Comparison of ENCODE assay signal across 20 cellular contexts in genomic region chr7:76328390-76328789, GRCh38. TPM values are rescaled to one million over a fixed set of nuclear protein-coding genes. Genes with fewer than 3 reads are reported as not detected.
DNase-seq lines count a peak whose midpoint lies in the region; ATAC-seq and TF ChIP-seq lines count a peak whose summit lies in the region.
"Had no signal": no experiment of that assay in that cellular context is flagged by ENCODE, and none has a peak within 500 bp of the region (broad histone marks: within the 10 kb centered on the region; RNA-seq: fewer than 3 reads in every experiment).

No MANE protein-coding gene starts in this region.

- no peaks in the 10 kb centered on the region for H3K9me3 ChIP-seq in subcutaneous abdominal adipose tissue (ENCODE audit: control insufficient read depth in 5 of 5, low read length in 5 of 5)
- H3K9me3 ChIP-seq: body of pancreas, heart left ventricle, thyroid gland had no signal

- no peak for ATAC-seq in stimulated activated naive CD8-positive, alpha-beta T cell treated with anti-CD3 and anti-CD28 coated beads, Interleukin-15, amount 100 ng/mL, for 72 hours
- no peak for ATAC-seq in GM19351 (IDR thresholded peaks at IDR 0.05; ENCODE audit: unreplicated experiment)
- ATAC-seq: body of pancreas had no signal

- no peak for DNase-seq in stimulated activated naive CD8-positive, alpha-beta T cell treated with anti-CD3 and anti-CD28 coated beads, Interleukin-15, amount 100 ng/mL, for 72 hours
- DNase-seq in NB4 (ENCODE audit: low read depth) (no peak), head of caudate nucleus (peak in 22 of 42 donors; percentile 31 to 71 (median 49)), cerebellum (ENCODE audit: low spot score) (no peak), GM19240 (ENCODE audit: insufficient read length, low spot score) (no peak)
- DNase-seq: activated CD8-positive, alpha-beta memory T cell treated with anti-CD3 and anti-CD28 coated beads, Interleukin-2, amount 50 U/mL, for 48 hours; activated naive CD4-positive, alpha-beta T cell treated with anti-CD3 and anti-CD28 coated beads, Interleukin-2, amount 50 U/mL, for 16 hours; body of pancreas; DMS 273 treated with DMSO at 0.1 percent for 48 hours; heart left ventricle; mammary epithelial cell; naive thymus-derived CD8-positive, alpha-beta T cell; NCI-H1417 treated with DMSO at 0.1 percent for 48 hours; NCI-H2171; NCI-H69; thyroid gland had no signal

- H3K4me1 ChIP-seq in subcutaneous abdominal adipose tissue (ENCODE audit: control insufficient read depth in 5 of 5, insufficient read depth in 5 of 5, low read length in 5 of 5): peaks cover 5 to 72% (median 56%) of the 10 kb centered on the region in 5 donors

- intact Hi-C loops in head of caudate nucleus (cut with DNase I): no loop called here

- peaks cover 12 to 70% (median 44%) of the 10 kb centered on the region in 5 donors for H3K36me3 ChIP-seq in subcutaneous abdominal adipose tissue (ENCODE audit: control insufficient read depth in 5 of 5, insufficient read depth in 5 of 5, low read length in 5 of 5)

- H3K27ac Mint-ChIP-seq in stimulated activated naive CD8-positive, alpha-beta T cell treated with anti-CD3 and anti-CD28 coated beads, Interleukin-15, Interleukin-2, amounts not matched to agents 100 ng/mL and 50 ng/mL, for 24 hours: peak overlapping the region; percentile 36
- peak overlapping the region in 1 of 2 donors; percentile 47 for H3K27ac Mint-ChIP-seq in stimulated activated naive CD8-positive, alpha-beta T cell treated with anti-CD3 and anti-CD28 coated beads, Interleukin-15, amount 100 ng/mL, for 72 hours
- H3K27ac Mint-ChIP-seq: T-helper 2 cell treated with Interferon-gamma antibody and Interleukin-4, amounts not matched to agents 5 μg/mL and 100 μg/mL, for 36 hours had no signal

- no peaks in the 10 kb centered on the region for H3K9me3 Mint-ChIP-seq in stimulated activated naive CD8-positive, alpha-beta T cell treated with anti-CD3 and anti-CD28 coated beads, Interleukin-15, Interleukin-2, amounts not matched to agents 100 ng/mL and 50 ng/mL, for 24 hours
- no peaks in the 10 kb centered on the region for H3K9me3 Mint-ChIP-seq in stimulated activated naive CD8-positive, alpha-beta T cell treated with anti-CD3 and anti-CD28 coated beads, Interleukin-15, amount 100 ng/mL, for 72 hours
- H3K9me3 Mint-ChIP-seq: naive thymus-derived CD8-positive, alpha-beta T cell; T-helper 2 cell treated with Interferon-gamma antibody and Interleukin-4, amounts not matched to agents 5 μg/mL and 100 μg/mL, for 36 hours had no signal

- TF ChIP-seq POLR2A in NB4 (IDR thresholded peaks at IDR 0.05; ENCODE audit: extremely low read depth, insufficient read length): peak; percentile 15

- H3K9ac ChIP-seq in subcutaneous abdominal adipose tissue (ENCODE audit: low read length in 5 of 5): no peak overlapping the region

- H3K4me3 Mint-ChIP-seq in stimulated activated naive CD8-positive, alpha-beta T cell treated with anti-CD3 and anti-CD28 coated beads, Interleukin-15, Interleukin-2, amounts not matched to agents 100 ng/mL and 50 ng/mL, for 24 hours: no peak overlapping the region
- H3K4me3 Mint-ChIP-seq in stimulated activated naive CD8-positive, alpha-beta T cell treated with anti-CD3 and anti-CD28 coated beads, Interleukin-15, amount 100 ng/mL, for 72 hours: no peak overlapping the region
- H3K4me3 Mint-ChIP-seq: T-helper 2 cell treated with Interferon-gamma antibody and Interleukin-4, amounts not matched to agents 5 μg/mL and 100 μg/mL, for 36 hours had no signal

- peaks cover 71% of the 10 kb centered on the region for H3K36me3 Mint-ChIP-seq in stimulated activated naive CD8-positive, alpha-beta T cell treated with anti-CD3 and anti-CD28 coated beads, Interleukin-15, Interleukin-2, amounts not matched to agents 100 ng/mL and 50 ng/mL, for 24 hours (ENCODE audit: low read depth)

- H3K4me3 ChIP-seq in NB4 (ENCODE audit: low read depth, low read length): no peak overlapping the region
- no peak overlapping the region for H3K4me3 ChIP-seq in subcutaneous abdominal adipose tissue (ENCODE audit: low read depth in 1 of 5, low read length in 5 of 5)
- H3K4me3 ChIP-seq: body of pancreas, heart left ventricle, thyroid gland had no signal

- H3K27ac ChIP-seq in subcutaneous abdominal adipose tissue (ENCODE audit: low read depth, low read length): peak overlapping the region; percentile 86
- H3K27ac ChIP-seq: thyroid gland had no signal

- no peaks in the 10 kb centered on the region for H3K27me3 ChIP-seq in subcutaneous abdominal adipose tissue (ENCODE audit: control insufficient read depth in 5 of 5, insufficient read depth in 4 of 5, low read length in 5 of 5)
- H3K27me3 ChIP-seq: body of pancreas, heart left ventricle, thyroid gland had no signal

- H3K27me3 Mint-ChIP-seq in stimulated activated naive CD8-positive, alpha-beta T cell treated with anti-CD3 and anti-CD28 coated beads, Interleukin-15, Interleukin-2, amounts not matched to agents 100 ng/mL and 50 ng/mL, for 24 hours: no peaks in the 10 kb centered on the region
- no peaks in the 10 kb centered on the region for H3K27me3 Mint-ChIP-seq in stimulated activated naive CD8-positive, alpha-beta T cell treated with anti-CD3 and anti-CD28 coated beads, Interleukin-15, amount 100 ng/mL, for 72 hours
- H3K27me3 Mint-ChIP-seq: naive thymus-derived CD8-positive, alpha-beta T cell had no signal

- TF ChIP-seq CTCF in NB4 (IDR thresholded peaks at IDR 0.05; ENCODE audit: low read depth, low read length): no peak

- peaks cover 43% of the 10 kb centered on the region for H3K4me1 Mint-ChIP-seq in stimulated activated naive CD8-positive, alpha-beta T cell treated with anti-CD3 and anti-CD28 coated beads, Interleukin-15, Interleukin-2, amounts not matched to agents 100 ng/mL and 50 ng/mL, for 24 hours (ENCODE audit: low read depth)
- H3K4me1 Mint-ChIP-seq in stimulated activated naive CD8-positive, alpha-beta T cell treated with anti-CD3 and anti-CD28 coated beads, Interleukin-15, amount 100 ng/mL, for 72 hours: peaks cover 49% of the 10 kb centered on the region

RNA-seq across cellular contexts. Expression of gene HSPB1, which starts 25.9 kb away (rescaled TPM):
- 11.9 TPM for total RNA-seq in cerebellum

RNA-seq across cellular contexts. Expression of gene YWHAG, which starts 30.4 kb away (rescaled TPM):
- 226 TPM for total RNA-seq in cerebellum

Comparison
In these comparisons a context has a peak if more than half of its experiments do, and no peak if none do; other contexts are left out.
1. DNase-seq: peak in head of caudate nucleus (22 of 42); none in stimulated activated naive CD8-positive, alpha-beta T cell treated with anti-CD3 and anti-CD28 coated beads, Interleukin-15, amount 100 ng/mL, for 72 hours (0 of 2), NB4 (single experiment), cerebellum (single experiment) and GM19240 (single experiment).